1 cellular context compared by ENCODE assay signal in genomic region chr20:13610205-13610604, GRCh38.
TF ChIP-seq lines count a peak whose summit lies in the region.

No MANE protein-coding gene starts in this region.

TF ChIP-seq in K562, 482 proteins besides CTCF, POLR2A, EP300 and RAD21 (continued from another document):
- no peak for TF ChIP-seq KHSRP (IDR thresholded peaks at IDR 0.05)
- TF ChIP-seq RBM22 (IDR thresholded peaks at IDR 0.05; ENCODE audit: low read depth, low read length, poor library complexity, severe bottlenecking): no peak
- TF ChIP-seq E2F3 (CRISPR knock-in tag; IDR thresholded peaks at IDR 0.05): no peak
- TF ChIP-seq HDAC8 (tag; IDR thresholded peaks at IDR 0.05): no peak
- no peak for TF ChIP-seq ZNF232 (CRISPR knock-in tag; IDR thresholded peaks at IDR 0.05)
- TF ChIP-seq ZC3H11A (IDR thresholded peaks at IDR 0.05; ENCODE audit: low read depth, low read length): no peak
